31 cellular contexts compared by ENCODE assay signal in the genomic region with DNA sequence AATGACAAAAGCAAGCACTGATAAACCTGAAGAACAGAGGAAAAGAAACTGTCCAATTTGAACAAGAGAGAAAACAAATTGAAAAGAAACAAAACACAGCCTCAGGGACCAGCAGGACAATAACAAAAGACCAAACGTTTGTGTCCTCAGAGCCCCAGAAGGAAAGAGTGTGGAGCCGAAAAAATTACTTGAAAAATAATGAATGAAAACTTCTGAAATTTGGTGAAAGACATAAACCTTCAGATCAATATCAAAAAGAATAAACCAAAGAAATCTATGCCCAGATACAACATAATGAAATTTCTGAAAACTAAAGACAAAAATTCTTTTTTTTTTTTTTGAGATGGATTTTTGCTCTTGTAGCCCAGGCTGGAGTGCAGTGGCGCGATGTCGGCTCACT.
"Had no signal": no experiment of that assay in that cellular context is flagged by ENCODE, and none has a peak within 500 bp of the region (broad histone marks: within the 10 kb centered on the region; RNA-seq: fewer than 3 reads in every experiment).

No MANE protein-coding gene starts in this region.

- H3K27me3 Mint-ChIP-seq: activated CD8-positive, alpha-beta T cell treated with anti-CD3 and anti-CD28 coated beads for 36 hours had no signal

- H3K4me3 Mint-ChIP-seq: activated CD8-positive, alpha-beta T cell treated with anti-CD3 and anti-CD28 coated beads for 36 hours; activated T-cell treated with anti-CD3 and anti-CD28 coated beads, Interleukin-2, amount 50 U/mL, for 72 hours had no signal

- DNase-seq: activated CD4-positive, alpha-beta T cell treated with anti-CD3 and anti-CD28 coated beads for 1 hour; activated CD4-positive, alpha-beta T cell treated with anti-CD3 and anti-CD28 coated beads for 48 hours; activated CD4-positive, alpha-beta T cell treated with anti-CD3 and anti-CD28 coated beads, Interleukin-2, amount 50 U/mL, for 4 hours; activated CD4-positive, CD25-positive, alpha-beta regulatory T cell; activated CD8-positive, alpha-beta memory T cell treated with anti-CD3 and anti-CD28 coated beads, Interleukin-2, amount 50 U/mL, for 4 hours; activated CD8-positive, alpha-beta T cell treated with anti-CD3 and anti-CD28 coated beads for 36 hours; activated gamma-delta T cell treated with Interleukin-2 at 50 U/mL for 16 hours; activated naive CD4-positive, alpha-beta T cell treated with anti-CD3 and anti-CD28 coated beads, Interleukin-2, amount 50 U/mL, for 16 hours; activated T-cell treated with anti-CD3 and anti-CD28 coated beads for 4 hours; activated T-cell treated with anti-CD3 and anti-CD28 coated beads, Interleukin-2, amount 50 U/mL, for 72 hours; amniotic stem cell; aorta; brain microvascular endothelial cell; central memory CD4-positive, alpha-beta T cell; NCI-H1092 treated with DMSO at 0.1 percent for 48 hours; NCI-H1417; NCI-H146; NCI-H187; NCI-H2029 treated with DMSO at 0.1 percent for 48 hours; NCI-H2107; NCI-H2171; NCI-H510A; NCI-H526; NCI-H748 treated with DMSO at 0.1 percent for 48 hours; OCI-M1; Right ventricle myocardium superior; SW 1271; T-helper 1 cell; T1000; WERI-Rb-1 had no signal

- H3K9me3 Mint-ChIP-seq: activated CD8-positive, alpha-beta T cell treated with anti-CD3 and anti-CD28 coated beads for 36 hours; activated T-cell treated with anti-CD3 and anti-CD28 coated beads, Interleukin-2, amount 50 U/mL, for 72 hours had no signal

- H3K27ac Mint-ChIP-seq: activated CD8-positive, alpha-beta T cell treated with anti-CD3 and anti-CD28 coated beads for 36 hours; activated T-cell treated with anti-CD3 and anti-CD28 coated beads, Interleukin-2, amount 50 U/mL, for 72 hours had no signal

- ATAC-seq: activated CD8-positive, alpha-beta T cell treated with anti-CD3 and anti-CD28 coated beads for 36 hours; activated T-cell treated with anti-CD3 and anti-CD28 coated beads, Interleukin-2, amount 50 U/mL, for 72 hours; K562 had no signal
